Comparison of ENCODE assay signal across 8 cellular contexts in the genomic region with DNA sequence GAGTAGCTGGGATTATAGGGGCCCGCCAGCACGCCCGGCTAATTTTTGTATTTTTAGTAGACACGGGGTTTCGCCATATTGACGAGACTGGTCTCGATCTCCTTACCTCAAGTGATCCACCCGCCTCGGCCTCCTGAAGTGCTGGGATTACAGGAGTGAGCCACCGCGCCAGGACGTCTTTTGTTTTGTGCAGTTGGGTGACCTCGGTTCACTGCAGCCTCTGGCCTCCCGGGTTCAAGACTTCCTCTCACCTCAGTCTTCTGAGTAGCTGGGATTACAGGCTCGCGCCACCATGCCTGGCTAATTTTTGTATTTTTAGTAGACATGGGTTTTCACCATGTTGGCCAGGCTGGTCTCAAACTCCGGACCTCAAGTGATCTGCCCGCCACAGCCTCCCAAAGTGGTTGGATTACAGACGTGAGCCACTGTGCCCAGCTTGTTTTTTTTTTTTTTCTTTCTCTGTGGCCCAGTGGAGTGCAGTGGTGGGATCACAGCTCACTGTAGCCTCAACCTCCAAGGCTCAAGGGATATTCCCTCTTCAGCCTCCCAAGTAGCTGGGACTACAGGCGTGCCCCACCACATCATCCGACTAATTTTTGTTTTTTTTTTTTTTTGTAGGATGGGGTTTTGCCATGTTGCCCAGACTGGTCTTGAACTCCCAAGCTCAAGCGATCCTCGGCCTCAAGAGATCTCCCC. TPM values are rescaled to one million over a fixed set of nuclear protein-coding genes. Genes with fewer than 3 reads are reported as not detected.
DNase-seq lines count a peak whose midpoint lies in the region; ATAC-seq and TF ChIP-seq lines count a peak whose summit lies in the region.
"Not testable (repeated sequence)": the region's sequence is repeated elsewhere in the genome, so short reads cannot be mapped to it uniquely, and the experiment has no call there.

No MANE protein-coding gene starts in this region.

- 0 out of 2 replicates have a peak, but pooled peaks cover 19% of the 10 kb centered on the region for H3F3A ChIP-seq in GM23338 (replicated peaks; ENCODE audit: low read depth)

- ATAC-seq in GM23338: peak; percentile 4; the same call in 2 of the 3 replicates

- H3K9me2 ChIP-seq in GM23338 (ENCODE audit: insufficient read depth): not testable (repeated sequence)

- H3K27me3 ChIP-seq in A673 (replicated peaks; ENCODE audit: insufficient read depth, low read depth, low read length, poor library complexity); GM23338 (ENCODE audit: insufficient read depth); brain microvascular endothelial cell (replicated peaks): not testable (repeated sequence)

- H4K20me1 ChIP-seq in GM23338 (replicated peaks; ENCODE audit: insufficient read depth): peaks cover 53% of the 10 kb centered on the region

- in situ Hi-C loops in brain microvascular endothelial cell (cut with HindIII; ENCODE audit: low pct_ligation_motif_present, low sequenced_read_pairs): not testable (repeated sequence)

- H3K4me3 ChIP-seq in A673 (ENCODE audit: low read depth, low read length, poor library complexity, severe bottlenecking) (peak overlapping the region; percentile 79), GM23338 (peak overlapping the region; percentile 100), brain microvascular endothelial cell (ENCODE audit: low read depth, low read length) (peak overlapping the region; percentile 90), fibroblast of villous mesenchyme (ENCODE audit: low read depth, low read length) (peak overlapping the region; percentile 96), skeletal muscle cell (ENCODE audit: low read depth, low read length) (peak overlapping the region; percentile 65)

- peaks cover 23% of the 10 kb centered on the region for H3K27me3 Mint-ChIP-seq in GM23338 (ENCODE audit: insufficient read depth, low read depth, poor library complexity)
- not testable (repeated sequence) for H3K27me3 Mint-ChIP-seq in activated CD4-positive, alpha-beta T cell treated with anti-CD3 and anti-CD28 coated beads, Interleukin-2, amount 10 ng/mL, durations not matched to agents 24 days and 14 days; mesothelial cell of epicardium (ENCODE audit: low read depth)

- H3K36me3 ChIP-seq in A673 (ENCODE audit: insufficient read depth, low read length, poor library complexity, severe bottlenecking) (peaks cover 14% of the 10 kb centered on the region), GM23338 (ENCODE audit: insufficient read depth) (peaks cover 16% of the 10 kb centered on the region; the same call in 1 of the 2 replicates)
- H3K36me3 ChIP-seq in brain microvascular endothelial cell (replicated peaks): not testable (repeated sequence)

- not testable (repeated sequence) for H3K9me3 ChIP-seq in A673 (ENCODE audit: low read depth, low read length, poor library complexity, severe bottlenecking)

- not testable (repeated sequence) for H3K9me3 Mint-ChIP-seq in GM23338; activated CD4-positive, alpha-beta T cell treated with anti-CD3 and anti-CD28 coated beads, Interleukin-2, amount 10 ng/mL, durations not matched to agents 24 days and 14 days; mesothelial cell of epicardium

- peaks cover 19% of the 10 kb centered on the region for H3K4me1 ChIP-seq in A673 (ENCODE audit: insufficient read depth, low read length, poor library complexity, severe bottlenecking)
- peaks cover 28% of the 10 kb centered on the region for H3K4me1 ChIP-seq in GM23338 (ENCODE audit: insufficient read depth)

- H3K27ac ChIP-seq in A673 (ENCODE audit: low read depth, low read length, poor library complexity, severe bottlenecking) (peak overlapping the region; percentile 95), GM23338 (ENCODE audit: low read depth) (peak overlapping the region; percentile 97; the same call in 1 of the 2 replicates)
- H3K27ac ChIP-seq in brain microvascular endothelial cell: not testable (repeated sequence)

- not testable (repeated sequence) for H2AFZ ChIP-seq in GM23338

- H3K79me2 ChIP-seq in GM23338 (replicated peaks; ENCODE audit: insufficient read depth): peaks cover 62% of the 10 kb centered on the region

- H3K4me1 Mint-ChIP-seq in GM23338: peaks cover 28% of the 10 kb centered on the region
- peaks cover 49% of the 10 kb centered on the region for H3K4me1 Mint-ChIP-seq in activated CD4-positive, alpha-beta T cell treated with anti-CD3 and anti-CD28 coated beads, Interleukin-2, amount 10 ng/mL, durations not matched to agents 24 days and 14 days
- peaks cover 43% of the 10 kb centered on the region for H3K4me1 Mint-ChIP-seq in mesothelial cell of epicardium

- peaks cover 54% of the 10 kb centered on the region for H3K36me3 Mint-ChIP-seq in GM23338 (ENCODE audit: low read depth)
- H3K36me3 Mint-ChIP-seq in activated CD4-positive, alpha-beta T cell treated with anti-CD3 and anti-CD28 coated beads, Interleukin-2, amount 10 ng/mL, durations not matched to agents 24 days and 14 days (ENCODE audit: low read depth): peaks cover 47% of the 10 kb centered on the region
- not testable (repeated sequence) for H3K36me3 Mint-ChIP-seq in mesothelial cell of epicardium

- not testable (repeated sequence) for BruUV-seq in A673 (replicated peaks; lab: Mats Ljungman, UMichigan)

- H3K4me2 ChIP-seq in GM23338: peak overlapping the region; percentile 99

- not testable (repeated sequence) for DNase-seq in A673 (ENCODE audit: low spot score); GM23338 (ENCODE audit: low spot score); activated CD4-positive, alpha-beta T cell treated with anti-CD3 and anti-CD28 coated beads, Interleukin-2, amount 10 ng/mL, durations not matched to agents 24 days and 14 days; brain microvascular endothelial cell; fibroblast of villous mesenchyme (ENCODE audit: low read depth); mesothelial cell of epicardium (ENCODE audit: low spot score in 2 of 2, unreplicated experiment in 2 of 2); skeletal muscle cell (ENCODE audit: low read depth)
- peak; percentile 38 for DNase-seq in NCI-H82 (lab: John Stamatoyannopoulos, UW)

- peak overlapping the region; percentile 98; the same call in 1 of the 2 replicates for H3K27ac Mint-ChIP-seq in GM23338
- H3K27ac Mint-ChIP-seq in activated CD4-positive, alpha-beta T cell treated with anti-CD3 and anti-CD28 coated beads, Interleukin-2, amount 10 ng/mL, durations not matched to agents 24 days and 14 days: peak overlapping the region; percentile 98
- peak overlapping the region; percentile 99 for H3K27ac Mint-ChIP-seq in mesothelial cell of epicardium

- TF ChIP-seq CTCF in A673 (conservative IDR thresholded peaks at IDR 0.05; ENCODE audit: low read depth, low read length); GM23338 (conservative IDR thresholded peaks at IDR 0.05; ENCODE audit: low read depth in 2 of 2); brain microvascular endothelial cell (IDR thresholded peaks at IDR 0.05; ENCODE audit: low read depth, low read length, missing control alignments); fibroblast of villous mesenchyme (IDR thresholded peaks at IDR 0.05; ENCODE audit: insufficient read depth, low read depth, low read length); mesothelial cell of epicardium (IDR thresholded peaks at IDR 0.05; ENCODE audit: unreplicated experiment): not testable (repeated sequence)

- intact Hi-C loops in A673 (cut with micrococcal nuclease; ENCODE audit: unreplicated experiment): loop anchor here (5.0 kb wide), 1 partner anchor 345 kb away; a partner anchor contains a TSS
- intact Hi-C loops in activated CD4-positive, alpha-beta T cell treated with anti-CD3 and anti-CD28 coated beads, Interleukin-2, amount 10 ng/mL, durations not matched to agents 24 days and 14 days (cut with micrococcal nuclease): loop anchor here (5.0 kb wide), 1 partner anchor 95 kb away; no protein-coding TSS in a partner anchor

- peak overlapping the region; percentile 98 for H3K4me3 Mint-ChIP-seq in GM23338
- peak overlapping the region; percentile 98 for H3K4me3 Mint-ChIP-seq in activated CD4-positive, alpha-beta T cell treated with anti-CD3 and anti-CD28 coated beads, Interleukin-2, amount 10 ng/mL, durations not matched to agents 24 days and 14 days
- H3K4me3 Mint-ChIP-seq in mesothelial cell of epicardium: peak overlapping the region; percentile 97

- CTCF ChIA-PET in A673 (lab: Charles Lee): interaction anchor here (0.6 to 0.9 kb wide), 3 partner anchors 52 to 576 kb away, joined by 3 to 7 read pairs (median 4); no protein-coding TSS in a partner anchor

- POLR2A ChIA-PET in A673 (lab: Charles Lee; ENCODE audit: low non-redundant PET): interaction anchor here (0.6 to 1.0 kb wide), 3 partner anchors 12 to 147 kb away, joined by 3 to 4 read pairs (median 3); a partner anchor contains a TSS

RNA-seq across cellular contexts. Expression of a gene that starts 1.3 kb away (rescaled TPM):
- total RNA-seq in A673 (2021) (302 and 314 TPM in 2 replicates), fibroblast of villous mesenchyme (155 and 160 TPM in 2 replicates), mesothelial cell of epicardium (137 to 141 TPM (median 138 TPM) in 3 replicates)
- 236 and 258 TPM in 2 replicates for total RNA-seq in GM23338 (2014; rRNA removed; shearing (Covaris generic))
- 108 and 115 TPM in 2 replicates for polyA plus RNA-seq in GM23338 (2016; fragmentation: Nextera tagmentation; extraction: Ambion mirVana)
- total RNA-seq in activated CD4-positive, alpha-beta T cell treated with anti-CD3 and anti-CD28 coated beads, Interleukin-2, amount 10 ng/mL, durations not matched to agents 24 days and 14 days: 147 and 151 TPM in 2 replicates

RNA-seq across cellular contexts. Expression of a gene that starts 18.4 kb away (rescaled TPM):
- 94.4 and 94.8 TPM in 2 replicates for total RNA-seq in A673 (2021)
- 33.8 and 36.9 TPM in 2 replicates for total RNA-seq in GM23338 (2014; rRNA removed; shearing (Covaris generic))
- 26.7 and 29.4 TPM in 2 replicates for polyA plus RNA-seq in GM23338 (2016; fragmentation: Nextera tagmentation; extraction: Ambion mirVana)
- 97.3 and 103 TPM in 2 replicates for total RNA-seq in activated CD4-positive, alpha-beta T cell treated with anti-CD3 and anti-CD28 coated beads, Interleukin-2, amount 10 ng/mL, durations not matched to agents 24 days and 14 days
- total RNA-seq in fibroblast of villous mesenchyme: 16.0 and 16.8 TPM in 2 replicates
- total RNA-seq in mesothelial cell of epicardium: 65.3 to 68.7 TPM (median 67.9 TPM) in 3 replicates
